8 cellular contexts compared by ENCODE assay signal in genomic region chr13:31846182-31846938, GRCh38.
DNase-seq lines count a peak whose midpoint lies in the region; ATAC-seq and TF ChIP-seq lines count a peak whose summit lies in the region.

No MANE protein-coding gene starts in this region.

- H3K36me3 Mint-ChIP-seq in T-helper 17 cell (ENCODE audit: low read depth), result no peaks in the 10 kb centered on the region

- H3K27me3 Mint-ChIP-seq in T-helper 17 cell, result peaks cover 12% of the 10 kb centered on the region

- DNase-seq in GM13976 (ENCODE audit: low spot score), result peak; percentile 92
- peak; percentile 13 for DNase-seq in NCI-H1417 treated with DMSO at 0.1 percent for 48 hours (lab: John Stamatoyannopoulos, UW)
- peak; percentile 73 to 80 (median 78) for DNase-seq in T-helper 17 cell
- DNase-seq in astrocyte of the hippocampus (ENCODE audit: low read depth, low spot score), result peak; percentile 96
- peak in 49 of 51 donors; percentile 28 to 92 (median 76) for DNase-seq in hypothalamus (lab: John Stamatoyannopoulos, UW)
- peak; percentile 44 for DNase-seq in renal cortical epithelial cell (ENCODE audit: low read depth)
- DNase-seq in aorta, result peak; percentile 92 to 97

- in situ Hi-C loops in GM13976 (cut with MboI; ENCODE audit: low sequenced_read_pairs, unreplicated experiment), result no loop called here

- TF ChIP-seq CTCF in GM13976 (IDR thresholded peaks at IDR 0.05; ENCODE audit: borderline replicate concordance, control extremely low read depth, extremely low read depth, insufficient read depth, missing control alignments), result no peak

- no peaks in the 10 kb centered on the region for H3K36me3 ChIP-seq in aorta (ENCODE audit: control insufficient read depth in 1 of 2, insufficient read depth in 2 of 2, low read length in 1 of 2)

- peak overlapping the region; percentile 93 for H3K4me3 Mint-ChIP-seq in T-helper 17 cell

- ATAC-seq in HG02840 (IDR thresholded peaks at IDR 0.05; ENCODE audit: low FRiP score, unreplicated experiment), result peak; percentile 95
- peak; percentile 98 for ATAC-seq in T-helper 17 cell
- ATAC-seq in aorta (ENCODE audit: low FRiP score), result peak; percentile 97

- H3K27ac ChIP-seq in aorta (ENCODE audit: low read depth in 1 of 2, low read length in 2 of 2), result peak overlapping the region; percentile 46 to 78

- H3K4me1 Mint-ChIP-seq in T-helper 17 cell, result peaks cover 31% of the 10 kb centered on the region

- intact Hi-C loops in aorta (cut with DNase I), result loop anchor here (5.0 kb wide), 2 partner anchors 41 to 51 kb away; no protein-coding TSS in a partner anchor

- peak overlapping the region; percentile 80 to 98 for H3K4me3 ChIP-seq in aorta (ENCODE audit: low read length in 2 of 2)

- peaks cover 0 to 2% of the 10 kb centered on the region in 2 donors for H3K4me1 ChIP-seq in aorta (ENCODE audit: control insufficient read depth in 1 of 2, insufficient read depth in 2 of 2, low read length in 2 of 2)

- no peaks in the 10 kb centered on the region for H3K27me3 ChIP-seq in aorta (ENCODE audit: control insufficient read depth in 1 of 2, insufficient read depth in 2 of 2, low read length in 1 of 2)

- H3K9me3 ChIP-seq in T-helper 17 cell (ENCODE audit: control insufficient read depth, low read length, poor library complexity, severe bottlenecking), result no peaks in the 10 kb centered on the region
- H3K9me3 ChIP-seq in aorta (ENCODE audit: control insufficient read depth, low read length), result no peaks in the 10 kb centered on the region

- H3K27ac Mint-ChIP-seq in T-helper 17 cell, result peak overlapping the region; percentile 34

- WGBS in aorta, 2 donors, result 0% methylated on average over 71 to 74 of the region's 74 CpGs

Comparison
In these comparisons a context has a peak if more than half of its experiments do, and no peak if none do; other contexts are left out.
1. Peak in every context shown above with its lines: DNase-seq, ATAC-seq, H3K4me3 ChIP-seq and H3K27ac ChIP-seq.
2. DNase-seq: peak in every context shown above with its lines; median percentile 96 in astrocyte of the hippocampus; 94 in aorta; 92 in GM13976; 78 in T-helper 17 cell; 76 in hypothalamus; 44 in renal cortical epithelial cell; 13 in NCI-H1417 treated with DMSO at 0.1 percent for 48 hours.